ENCODE assay signal across 19 cellular contexts in the genomic region with DNA sequence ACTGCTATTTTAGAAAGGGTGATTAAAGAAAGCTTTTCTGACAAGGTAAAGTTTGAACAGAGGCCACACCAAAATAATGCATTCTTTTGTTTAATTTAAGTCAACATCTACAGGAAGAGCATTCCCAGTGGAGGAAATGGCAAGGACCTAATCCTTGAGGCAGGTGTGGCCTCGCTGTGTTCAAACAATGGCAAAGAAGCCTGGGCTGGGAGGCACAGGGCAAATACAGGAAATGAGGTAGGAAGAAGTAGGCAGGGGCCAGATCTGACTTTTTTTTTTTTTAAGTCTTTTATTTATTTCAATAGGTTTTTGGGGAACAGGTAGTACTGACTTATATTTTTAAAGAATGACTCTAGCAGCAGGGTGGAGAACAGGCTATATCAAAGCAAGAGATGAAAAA. TPM values are rescaled to one million over a fixed set of nuclear protein-coding genes. Genes with fewer than 3 reads are reported as not detected.
DNase-seq lines count a peak whose midpoint lies in the region; ATAC-seq and TF ChIP-seq lines count a peak whose summit lies in the region.
"Had no signal": no experiment of that assay in that cellular context is flagged by ENCODE, and none has a peak within 500 bp of the region (broad histone marks: within the 10 kb centered on the region; RNA-seq: fewer than 3 reads in every experiment).

No MANE protein-coding gene starts in this region.

- in situ Hi-C loops in GM23248 (cut with MboI): no loop called here

- no peaks in the 10 kb centered on the region for H3K27me3 ChIP-seq in heart left ventricle
- no peaks in the 10 kb centered on the region for H3K27me3 ChIP-seq in right cardiac atrium (ENCODE audit: control insufficient read depth, insufficient read depth)
- H3K27me3 ChIP-seq in uterus: no peaks in the 10 kb centered on the region
- no peaks in the 10 kb centered on the region for H3K27me3 ChIP-seq in GM23248 (replicated peaks; ENCODE audit: insufficient read depth)
- H3K27me3 ChIP-seq: neutrophil had no signal

- peak overlapping the region; percentile 67 to 91 (median 78) for H3K27ac ChIP-seq in heart left ventricle
- no peak overlapping the region for H3K27ac ChIP-seq in right cardiac atrium (ENCODE audit: low read length)
- peak overlapping the region; percentile 36 to 66 for H3K27ac ChIP-seq in uterus
- no peak overlapping the region for H3K27ac ChIP-seq in GM23248
- H3K27ac ChIP-seq: neutrophil had no signal

- no peaks in the 10 kb centered on the region for H3K9me2 ChIP-seq in GM23248 (ENCODE audit: insufficient read depth)
- H3K9me2 ChIP-seq: SK-N-SH had no signal

- CTCF ChIA-PET in WTC11 (lab: Charles Lee): no interaction called here

- 0 to 73% (median 25%) methylated on average over 1 of the region's 1 CpG for WGBS in heart left ventricle, 4 donors
- WGBS in right cardiac atrium: 42% methylated on average over 1 of the region's 1 CpG
- WGBS in GM23248 (ENCODE audit: low coverage in 1 of 2, low lambda C conversion rate in 2 of 2, missing lambda C conversion rate in 2 of 2), 2 experiments: 41 to 44% methylated on average over 1 of the region's 1 CpG

- H3K4me3 Mint-ChIP-seq in WTC11: no peak overlapping the region
- H3K4me3 Mint-ChIP-seq: activated naive CD4-positive, alpha-beta T cell treated with anti-CD3 and anti-CD28 coated beads, Interleukin-2, amount 50 U/mL, for 24 hours had no signal

- no peaks in the 10 kb centered on the region for H4K20me1 ChIP-seq in GM23248 (ENCODE audit: insufficient read depth)

- H3K9ac ChIP-seq in GM23248: no peak overlapping the region
- H3K9ac ChIP-seq: SK-N-SH had no signal

- DNase-seq in heart left ventricle (peak in 4 of 5 donors; percentile 36 to 65 (median 52)), Right ventricle myocardium inferior (ENCODE audit: missing footprints) (no peak), WTC11 (ENCODE audit: low spot score) (no peak), right cardiac atrium (peak in 1 of 3 donors; percentile 22), uterus (peak in 1 of 2 donors; percentile 41), GM23248 (no peak)
- DNase-seq in activated CD8-positive, alpha-beta memory T cell treated with anti-CD3 and anti-CD28 coated beads, Interleukin-2, amount 50 U/mL, for 4 hours: no peak
- DNase-seq: activated CD4-positive, alpha-beta T cell treated with anti-CD3 and anti-CD28 coated beads, Interleukin-2, amount 50 U/mL, for 1 hour; IMR-90; kidney; midbrain; NCI-H446; OCI-M1; SK-N-SH; stimulated activated CD4-positive, alpha-beta T cell treated with anti-CD3 and anti-CD28 coated beads, Interleukin-2, amount 100 ng/mL, for 48 hours had no signal

- H3K27ac Mint-ChIP-seq in WTC11: 0 out of 2 replicates have a peak overlapping the region, but pooled peaks have one; percentile 57
- H3K27ac Mint-ChIP-seq: activated naive CD4-positive, alpha-beta T cell treated with anti-CD3 and anti-CD28 coated beads, Interleukin-2, amount 50 U/mL, for 24 hours had no signal

- no peaks in the 10 kb centered on the region for H3F3A ChIP-seq in GM23248 (ENCODE audit: insufficient read depth)

- no peak overlapping the region for H2AFZ ChIP-seq in GM23248

- intact Hi-C loops in heart left ventricle (cut with DNase I): no loop called here
- intact Hi-C loops in Right ventricle myocardium inferior (cut with DNase I): no loop called here
- intact Hi-C loops in right cardiac atrium (cut with DNase I): no loop called here
- intact Hi-C loops in uterus (cut with DNase I; ENCODE audit: low total_unique reads): no loop called here

- H3K4me3 ChIP-seq in heart left ventricle (no peak overlapping the region), right cardiac atrium (ENCODE audit: low read length) (no peak overlapping the region), uterus (no peak overlapping the region), GM23248 (no peak overlapping the region)

- ATAC-seq in heart left ventricle (peak; percentile 83 to 97 (median 89)), Right ventricle myocardium inferior (no peak), WTC11 (peak; percentile 93), right cardiac atrium (peak; percentile 76 to 96), GM18870 (IDR thresholded peaks at IDR 0.05; ENCODE audit: unreplicated experiment) (no peak)
- ATAC-seq: sciatic nerve had no signal

- H3K36me3 ChIP-seq in heart left ventricle (peaks cover 0 to 21% (median 0%) of the 10 kb centered on the region in 9 donors), uterus (no peaks in the 10 kb centered on the region), GM23248 (ENCODE audit: low read depth) (no peaks in the 10 kb centered on the region)
- H3K36me3 ChIP-seq: neutrophil had no signal

- H3K27me3 Mint-ChIP-seq in WTC11 (ENCODE audit: low read depth): no peaks in the 10 kb centered on the region
- H3K27me3 Mint-ChIP-seq: activated naive CD4-positive, alpha-beta T cell treated with anti-CD3 and anti-CD28 coated beads, Interleukin-2, amount 50 U/mL, for 24 hours had no signal

- H3K9me3 ChIP-seq in heart left ventricle: no peaks in the 10 kb centered on the region
- H3K9me3 ChIP-seq in right cardiac atrium (ENCODE audit: control insufficient read depth, low read length): no peaks in the 10 kb centered on the region
- no peaks in the 10 kb centered on the region for H3K9me3 ChIP-seq in uterus
- H3K9me3 ChIP-seq in GM23248 (ENCODE audit: low read depth): no peaks in the 10 kb centered on the region
- H3K9me3 ChIP-seq: neutrophil, SK-N-SH had no signal

- H3K4me1 ChIP-seq in heart left ventricle (peaks cover 0 to 29% (median 4%) of the 10 kb centered on the region in 12 donors), right cardiac atrium (ENCODE audit: control insufficient read depth, insufficient read depth, low read length) (peaks cover 2% of the 10 kb centered on the region), uterus (no peaks in the 10 kb centered on the region), GM23248 (ENCODE audit: insufficient read depth) (peaks cover 3% of the 10 kb centered on the region; the same call in 1 of the 2 replicates)

- no peaks in the 10 kb centered on the region for H3K36me3 Mint-ChIP-seq in WTC11
- H3K36me3 Mint-ChIP-seq: activated naive CD4-positive, alpha-beta T cell treated with anti-CD3 and anti-CD28 coated beads, Interleukin-2, amount 50 U/mL, for 24 hours had no signal

- TF ChIP-seq CTCF in heart left ventricle (IDR thresholded peaks at IDR 0.05) (no peak), WTC11 (IDR thresholded peaks at IDR 0.05) (no peak), uterus (IDR thresholded peaks at IDR 0.05) (no peak)

- POLR2A ChIA-PET in WTC11 (lab: Charles Lee): no interaction called here

- no peaks in the 10 kb centered on the region for H3K79me2 ChIP-seq in GM23248 (ENCODE audit: insufficient read depth)

- H3K4me2 ChIP-seq in GM23248 (ENCODE audit: unreplicated experiment): no peak overlapping the region
- H3K4me2 ChIP-seq: SK-N-SH had no signal

- H3K4me1 Mint-ChIP-seq in WTC11: no peaks in the 10 kb centered on the region; the same call in 1 of the 2 replicates
- H3K4me1 Mint-ChIP-seq: activated naive CD4-positive, alpha-beta T cell treated with anti-CD3 and anti-CD28 coated beads, Interleukin-2, amount 50 U/mL, for 24 hours had no signal

- no peaks in the 10 kb centered on the region for H3K9me3 Mint-ChIP-seq in WTC11
- H3K9me3 Mint-ChIP-seq: activated naive CD4-positive, alpha-beta T cell treated with anti-CD3 and anti-CD28 coated beads, Interleukin-2, amount 50 U/mL, for 24 hours had no signal

- no peak for TF ChIP-seq POLR2A in heart left ventricle (IDR thresholded peaks at IDR 0.05)
- TF ChIP-seq POLR2A in uterus (IDR thresholded peaks at IDR 0.05): no peak

TF ChIP-seq in WTC11, 78 proteins besides CTCF, POLR2A, EP300 and RAD21:
- no peak for TF ChIP-seq ETV6 (CRISPR knock-in tag; IDR thresholded peaks at IDR 0.05)

RNA-seq across cellular contexts. Expression of a gene that starts 53.5 kb away (rescaled TPM):
- 10 to 100 TPM in 5 of 9 donors, 1 to 10 TPM in 4; 4.7 to 13.4 (median 10.0) TPM for total RNA-seq in heart left ventricle
- polyA plus RNA-seq in heart left ventricle: 1 to 10 TPM; 1.8 to 2.5 TPM
- 5.5 TPM for total RNA-seq in Right ventricle myocardium inferior
- 11.8 to 12.2 TPM (median 12.1 TPM) in 3 replicates for total RNA-seq in WTC11 (2021)
- total RNA-seq in right cardiac atrium: 1 to 10 TPM; 5.4 to 9.9 (median 8.4) TPM
- 2.1 TPM for polyA plus RNA-seq in right cardiac atrium
- 10 to 100 TPM in 3 of 4 donors, 1 to 10 TPM in 1; 8.2 to 49.9 (median 11.2) TPM for total RNA-seq in uterus
- total RNA-seq in GM23248 (2014; rRNA removed; shearing (Covaris generic)): 2.9 and 3.3 TPM in 2 replicates
- 6.5 and 8.7 TPM in 2 replicates for polyA plus RNA-seq in GM23248 (2016; fragmentation: Nextera tagmentation; extraction: Ambion mirVana)

Comparison
In these comparisons a context has a peak if more than half of its experiments do, and no peak if none do; other contexts are left out.
1. ATAC-seq: peak in heart left ventricle (4 of 4), WTC11 (single experiment) and right cardiac atrium (2 of 2); none in Right ventricle myocardium inferior (single experiment) and GM18870 (single experiment).
2. DNase-seq: peak in heart left ventricle (4 of 5); none in Right ventricle myocardium inferior (single experiment), WTC11 (single experiment), activated CD8-positive, alpha-beta memory T cell treated with anti-CD3 and anti-CD28 coated beads, Interleukin-2, amount 50 U/mL, for 4 hours (single experiment) and GM23248 (single experiment).
3. H3K27ac ChIP-seq: peak in heart left ventricle (12 of 12) and uterus (2 of 2); none in right cardiac atrium (single experiment) and GM23248 (single experiment).